In the genomic region with DNA sequence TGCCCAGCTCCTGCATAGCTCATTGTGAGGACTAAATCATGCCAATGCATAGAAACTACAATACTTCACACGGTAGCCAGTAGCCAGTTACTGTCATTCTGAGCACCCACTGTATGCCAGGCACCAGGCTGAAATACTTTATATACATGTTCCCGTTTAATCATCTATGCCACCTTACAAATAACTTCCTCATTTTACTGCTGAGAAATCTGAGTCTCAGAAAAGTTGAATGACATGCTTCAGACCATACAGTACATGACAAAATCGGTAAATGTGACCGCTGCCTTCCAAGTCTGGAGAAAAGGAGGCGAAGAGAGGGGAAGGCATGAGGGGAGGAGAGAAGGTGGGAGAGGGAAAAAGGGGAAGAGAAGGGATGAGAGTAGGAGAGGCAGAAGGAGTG, we compare ENCODE assay signal across 19 cellular contexts. TPM values are rescaled to one million over a fixed set of nuclear protein-coding genes. Genes with fewer than 3 reads are reported as not detected.
DNase-seq lines count a peak whose midpoint lies in the region; TF ChIP-seq lines count a peak whose summit lies in the region.
"Had no signal": no experiment of that assay in that cellular context is flagged by ENCODE, and none has a peak within 500 bp of the region (broad histone marks: within the 10 kb centered on the region; RNA-seq: fewer than 3 reads in every experiment).

No MANE protein-coding gene starts in this region.

- peaks cover 13% of the 10 kb centered on the region for H3K27me3 Mint-ChIP-seq in activated T-helper 2 cell treated with anti-CD3 and anti-CD28 coated beads, Interferon-gamma antibody, Interleukin-2, Interleukin-4, amounts not matched to agents 10 μg/mL and 5 μg/mL and 100 μg/mL, durations not matched to agents 14 hours and 24 hours and 36 hours (ENCODE audit: low read depth)
- H3K27me3 Mint-ChIP-seq in activated CD4-positive, alpha-beta memory T cell treated with anti-CD3 and anti-CD28 coated beads, Interleukin-2, amount 10 ng/mL, durations not matched to agents 7 days and 5 days, result peaks cover 11% of the 10 kb centered on the region

- H3K36me3 Mint-ChIP-seq in activated T-helper 2 cell treated with anti-CD3 and anti-CD28 coated beads, Interferon-gamma antibody, Interleukin-2, Interleukin-4, amounts not matched to agents 10 μg/mL and 5 μg/mL and 100 μg/mL, durations not matched to agents 14 hours and 24 hours and 36 hours (ENCODE audit: low read depth), result no peaks in the 10 kb centered on the region
- no peaks in the 10 kb centered on the region for H3K36me3 Mint-ChIP-seq in activated CD4-positive, alpha-beta memory T cell treated with anti-CD3 and anti-CD28 coated beads, Interleukin-2, amount 10 ng/mL, durations not matched to agents 7 days and 5 days (ENCODE audit: low read depth)
- H3K36me3 Mint-ChIP-seq: CD8-positive, alpha-beta memory T cell had no signal

- no peak for TF ChIP-seq CTCF in NB4 (IDR thresholded peaks at IDR 0.05; ENCODE audit: low read depth, low read length)
- no peak for TF ChIP-seq CTCF in GM10266 (IDR thresholded peaks at IDR 0.05; ENCODE audit: control insufficient read depth, insufficient read depth, low read depth, missing control alignments)

- DNase-seq in NOMO-1 treated with DMSO at 0.1 percent for 48 hours (lab: John Stamatoyannopoulos, UW; ENCODE audit: unreplicated experiment), result peak; percentile 48
- no peak for DNase-seq in NOMO-1 treated with dmso at 0.1 percent for 144 hours (lab: John Stamatoyannopoulos, UW; ENCODE audit: unreplicated experiment)
- DNase-seq in NB4 (ENCODE audit: low read depth), result peak; percentile 26
- no peak for DNase-seq in activated T-helper 2 cell treated with anti-CD3 and anti-CD28 coated beads, Interferon-gamma antibody, Interleukin-2, Interleukin-4, amounts not matched to agents 10 μg/mL and 5 μg/mL and 100 μg/mL, durations not matched to agents 14 hours and 24 hours and 36 hours (ENCODE audit: low spot score)
- DNase-seq in NCI-H1417 treated with DMSO at 0.1 percent for 48 hours (lab: John Stamatoyannopoulos, UW), result no peak
- no peak for DNase-seq in DMS 273 (lab: John Stamatoyannopoulos, UW; ENCODE audit: unreplicated experiment)
- no peak for DNase-seq in GM10266 (ENCODE audit: extremely low spot score)
- DNase-seq in activated CD4-positive, alpha-beta memory T cell treated with anti-CD3 and anti-CD28 coated beads, Interleukin-2, amount 10 ng/mL, durations not matched to agents 7 days and 5 days, result no peak
- DNase-seq: CD8-positive, alpha-beta memory T cell; H7; MM.1S; NCI-H1436 treated with DMSO at 0.1 percent for 48 hours; NCI-H2029 treated with DMSO at 0.1 percent for 48 hours; NCI-H2171 treated with DMSO at 0.1 percent for 48 hours; NCI-H446 treated with DMSO at 0.1 percent for 48 hours; NK-92 treated with Interleukin-12 subunit alpha and Interleukin-12 subunit beta, amount 100 ng/mL, for 24 hours; SHP77; T-helper 2 cell had no signal

- no peak for TF ChIP-seq POLR2A in NB4 (IDR thresholded peaks at IDR 0.05; ENCODE audit: extremely low read depth, insufficient read length)

- CTCF ChIA-PET in activated CD4-positive, alpha-beta memory T cell treated with anti-CD3 and anti-CD28 coated beads, Interleukin-2, amount 10 ng/mL, durations not matched to agents 7 days and 5 days (lab: Charles Lee), result interaction anchor here (0.5 to 1.0 kb wide), 3 partner anchors 9 to 510 kb away, joined by 3 to 5 read pairs (median 3); partner anchors contain the start of gene TLCD3B

- peaks cover 4% of the 10 kb centered on the region for H3K4me1 Mint-ChIP-seq in activated T-helper 2 cell treated with anti-CD3 and anti-CD28 coated beads, Interferon-gamma antibody, Interleukin-2, Interleukin-4, amounts not matched to agents 10 μg/mL and 5 μg/mL and 100 μg/mL, durations not matched to agents 14 hours and 24 hours and 36 hours (ENCODE audit: low read depth)
- H3K4me1 Mint-ChIP-seq in activated CD4-positive, alpha-beta memory T cell treated with anti-CD3 and anti-CD28 coated beads, Interleukin-2, amount 10 ng/mL, durations not matched to agents 7 days and 5 days, result peaks cover 6% of the 10 kb centered on the region
- H3K4me1 Mint-ChIP-seq: CD8-positive, alpha-beta memory T cell had no signal

- H3K4me3 Mint-ChIP-seq in activated T-helper 2 cell treated with anti-CD3 and anti-CD28 coated beads, Interferon-gamma antibody, Interleukin-2, Interleukin-4, amounts not matched to agents 10 μg/mL and 5 μg/mL and 100 μg/mL, durations not matched to agents 14 hours and 24 hours and 36 hours (ENCODE audit: low read depth), result no peak overlapping the region
- H3K4me3 Mint-ChIP-seq in activated CD4-positive, alpha-beta memory T cell treated with anti-CD3 and anti-CD28 coated beads, Interleukin-2, amount 10 ng/mL, durations not matched to agents 7 days and 5 days, result no peak overlapping the region
- H3K4me3 Mint-ChIP-seq: CD8-positive, alpha-beta memory T cell had no signal

- intact Hi-C loops in activated T-helper 2 cell treated with anti-CD3 and anti-CD28 coated beads, Interferon-gamma antibody, Interleukin-2, Interleukin-4, amounts not matched to agents 10 μg/mL and 5 μg/mL and 100 μg/mL, durations not matched to agents 14 hours and 24 hours and 36 hours (cut with micrococcal nuclease), result no loop called here

- no peaks in the 10 kb centered on the region for H3K9me3 Mint-ChIP-seq in activated T-helper 2 cell treated with anti-CD3 and anti-CD28 coated beads, Interferon-gamma antibody, Interleukin-2, Interleukin-4, amounts not matched to agents 10 μg/mL and 5 μg/mL and 100 μg/mL, durations not matched to agents 14 hours and 24 hours and 36 hours
- H3K9me3 Mint-ChIP-seq in activated CD4-positive, alpha-beta memory T cell treated with anti-CD3 and anti-CD28 coated beads, Interleukin-2, amount 10 ng/mL, durations not matched to agents 7 days and 5 days, result no peaks in the 10 kb centered on the region
- H3K9me3 Mint-ChIP-seq: CD8-positive, alpha-beta memory T cell had no signal

- POLR2A ChIA-PET in activated CD4-positive, alpha-beta memory T cell treated with anti-CD3 and anti-CD28 coated beads, Interleukin-2, amount 10 ng/mL, durations not matched to agents 7 days and 5 days (lab: Charles Lee), result no interaction called here

- no peak overlapping the region for H3K4me3 ChIP-seq in NB4 (ENCODE audit: low read depth, low read length)

- H3K27ac Mint-ChIP-seq in activated T-helper 2 cell treated with anti-CD3 and anti-CD28 coated beads, Interferon-gamma antibody, Interleukin-2, Interleukin-4, amounts not matched to agents 10 μg/mL and 5 μg/mL and 100 μg/mL, durations not matched to agents 14 hours and 24 hours and 36 hours, result peak overlapping the region; percentile 35
- H3K27ac Mint-ChIP-seq in activated CD4-positive, alpha-beta memory T cell treated with anti-CD3 and anti-CD28 coated beads, Interleukin-2, amount 10 ng/mL, durations not matched to agents 7 days and 5 days, result no peak overlapping the region

RNA-seq across cellular contexts. Expression of gene TLCD3B, which starts 9.2 kb away (rescaled TPM):
- total RNA-seq in activated T-helper 2 cell treated with anti-CD3 and anti-CD28 coated beads, Interferon-gamma antibody, Interleukin-2, Interleukin-4, amounts not matched to agents 10 μg/mL and 5 μg/mL and 100 μg/mL, durations not matched to agents 14 hours and 24 hours and 36 hours, result 2.3 and 2.6 TPM in 2 replicates
- total RNA-seq in activated CD4-positive, alpha-beta memory T cell treated with anti-CD3 and anti-CD28 coated beads, Interleukin-2, amount 10 ng/mL, durations not matched to agents 7 days and 5 days, result 1 to 10 TPM; 6.0 to 6.9 TPM
- total RNA-seq: HepG2 had no signal

RNA-seq across cellular contexts. Expression of gene C16orf92, which starts 17.2 kb away (rescaled TPM):
- total RNA-seq in activated T-helper 2 cell treated with anti-CD3 and anti-CD28 coated beads, Interferon-gamma antibody, Interleukin-2, Interleukin-4, amounts not matched to agents 10 μg/mL and 5 μg/mL and 100 μg/mL, durations not matched to agents 14 hours and 24 hours and 36 hours, result not detected in 2 replicates
- not detected for total RNA-seq in activated CD4-positive, alpha-beta memory T cell treated with anti-CD3 and anti-CD28 coated beads, Interleukin-2, amount 10 ng/mL, durations not matched to agents 7 days and 5 days
- total RNA-seq: CD8-positive, alpha-beta memory T cell; H7; HepG2 had no signal

RNA-seq across cellular contexts. Expression of gene ALDOA, which starts 25.3 kb away (rescaled TPM):
- total RNA-seq in activated T-helper 2 cell treated with anti-CD3 and anti-CD28 coated beads, Interferon-gamma antibody, Interleukin-2, Interleukin-4, amounts not matched to agents 10 μg/mL and 5 μg/mL and 100 μg/mL, durations not matched to agents 14 hours and 24 hours and 36 hours, result 2,017 and 2,037 TPM in 2 replicates
- total RNA-seq in activated CD4-positive, alpha-beta memory T cell treated with anti-CD3 and anti-CD28 coated beads, Interleukin-2, amount 10 ng/mL, durations not matched to agents 7 days and 5 days, result 1,000 to 10,000 TPM; 1,403 to 1,450 TPM

RNA-seq across cellular contexts. Expression of gene DOC2A, which starts 29.4 kb away (rescaled TPM):
- 0.87 and 1.2 TPM in 2 replicates for total RNA-seq in activated T-helper 2 cell treated with anti-CD3 and anti-CD28 coated beads, Interferon-gamma antibody, Interleukin-2, Interleukin-4, amounts not matched to agents 10 μg/mL and 5 μg/mL and 100 μg/mL, durations not matched to agents 14 hours and 24 hours and 36 hours
- not detected for total RNA-seq in activated CD4-positive, alpha-beta memory T cell treated with anti-CD3 and anti-CD28 coated beads, Interleukin-2, amount 10 ng/mL, durations not matched to agents 7 days and 5 days

RNA-seq across cellular contexts. Expression of gene PPP4C, which starts 35.6 kb away (rescaled TPM):
- 143 and 144 TPM in 2 replicates for total RNA-seq in activated T-helper 2 cell treated with anti-CD3 and anti-CD28 coated beads, Interferon-gamma antibody, Interleukin-2, Interleukin-4, amounts not matched to agents 10 μg/mL and 5 μg/mL and 100 μg/mL, durations not matched to agents 14 hours and 24 hours and 36 hours
- total RNA-seq in activated CD4-positive, alpha-beta memory T cell treated with anti-CD3 and anti-CD28 coated beads, Interleukin-2, amount 10 ng/mL, durations not matched to agents 7 days and 5 days, result 100 to 1,000 TPM; 146 to 147 TPM

Comparison
In these comparisons a context has a peak if more than half of its experiments do, and no peak if none do; other contexts are left out.
1. DNase-seq: peak in NOMO-1 treated with DMSO at 0.1 percent for 48 hours (single experiment) and NB4 (single experiment); none in NOMO-1 treated with dmso at 0.1 percent for 144 hours (single experiment), activated T-helper 2 cell treated with anti-CD3 and anti-CD28 coated beads, Interferon-gamma antibody, Interleukin-2, Interleukin-4, amounts not matched to agents 10 μg/mL and 5 μg/mL and 100 μg/mL, durations not matched to agents 14 hours and 24 hours and 36 hours (single experiment), NCI-H1417 treated with DMSO at 0.1 percent for 48 hours (single experiment), DMS 273 (single experiment), GM10266 (single experiment) and activated CD4-positive, alpha-beta memory T cell treated with anti-CD3 and anti-CD28 coated beads, Interleukin-2, amount 10 ng/mL, durations not matched to agents 7 days and 5 days (single experiment).